Comparison of ENCODE assay signal across 8 cellular contexts in genomic region chr5:168291961-168292782, GRCh38. TPM values are rescaled to one million over a fixed set of nuclear protein-coding genes. Genes with fewer than 3 reads are reported as not detected.
DNase-seq lines count a peak whose midpoint lies in the region; ATAC-seq and TF ChIP-seq lines count a peak whose summit lies in the region.

No MANE protein-coding gene starts in this region.

- no peak for TF ChIP-seq CTCF in foreskin fibroblast (IDR thresholded peaks at IDR 0.05; ENCODE audit: low read depth, low read length)

- in situ Hi-C loops in G401 (cut with HindIII; ENCODE audit: low sequenced_read_pairs), result no loop called here

- intact Hi-C loops in sciatic nerve (cut with DNase I), result no loop called here

- DNase-seq in NCI-H1417 (lab: John Stamatoyannopoulos, UW), result peak in 2 of 3 experiments; percentile 55 to 69
- DNase-seq in NCI-H1417 treated with DMSO at 0.1 percent for 48 hours (lab: John Stamatoyannopoulos, UW), result no peak
- peak; percentile 32 for DNase-seq in SK-N-DZ (ENCODE audit: low spot score)
- DNase-seq in foreskin fibroblast, result peak; percentile 18 to 56
- DNase-seq in sciatic nerve (ENCODE audit: low spot score), result no peak
- DNase-seq in G401 (ENCODE audit: low spot score), result no peak
- DNase-seq in globus pallidus (ENCODE audit: low spot score), result no peak

- ATAC-seq in HG02852 (IDR thresholded peaks at IDR 0.05; ENCODE audit: unreplicated experiment), result peak; percentile 28
- ATAC-seq in sciatic nerve, result peak; percentile 31

- H3K4me3 ChIP-seq in foreskin fibroblast (ENCODE audit: low read depth in 1 of 2, low read length in 2 of 2), result peak overlapping the region; percentile 46 to 52

RNA-seq across cellular contexts. Expression of gene WWC1, which starts 0.7 kb away (rescaled TPM):
- polyA plus RNA-seq in SK-N-DZ (2014; cell fraction: cytosol; rRNA removed), result 9.2 and 15.8 TPM in 2 replicates
- polyA plus RNA-seq in SK-N-DZ (2014; cell fraction: nucleus; rRNA removed), result 5.4 and 7.1 TPM in 2 replicates
- 2.1 TPM for total RNA-seq in sciatic nerve
- total RNA-seq in G401 (2014; rRNA removed; shearing (Covaris generic)), result 37.0 and 46.3 TPM in 2 replicates

Comparison
In these comparisons a context has a peak if more than half of its experiments do, and no peak if none do; other contexts are left out.
1. DNase-seq: peak in NCI-H1417 (2 of 3), SK-N-DZ (single experiment) and foreskin fibroblast (2 of 2); none in NCI-H1417 treated with DMSO at 0.1 percent for 48 hours (single experiment), sciatic nerve (single experiment), G401 (single experiment) and globus pallidus (single experiment).
2. RNA of gene WWC1, which starts 0.7 kb away (total RNA-seq): 37.0 to 46.3 TPM in G401; 2.1 TPM in sciatic nerve (single experiment); every median in the first group is over 10 times any median in the second.